16 cellular contexts compared by ENCODE assay signal in genomic region chr10:112775347-112775746, GRCh38.
A peak's percentile ranks its signal among the peaks of the same experiment; 100 is the strongest.
DNase-seq lines count a peak whose midpoint lies in the region; TF ChIP-seq lines count a peak whose summit lies in the region.
"Had no signal": no experiment of that assay in that cellular context is flagged by ENCODE, and none has a peak within 500 bp of the region (broad histone marks: within the 10 kb centered on the region; RNA-seq: fewer than 3 reads in every experiment).

No MANE protein-coding gene starts in this region.

- DNase-seq in AG09319 (ENCODE audit: extremely low read depth, low read depth) (no peak), LoVo (ENCODE audit: low spot score) (peak; percentile 7), esophagus muscularis mucosa (ENCODE audit: extremely low spot score) (peak; percentile 1), mesenchymal stem cell (peak; percentile 27), ascending aorta (ENCODE audit: low spot score in 2 of 2) (no peak), AML-193 (lab: John Stamatoyannopoulos, UW) (no peak), left ventricle myocardium inferior (no peak)
- no peak for DNase-seq in activated CD8-positive, alpha-beta memory T cell treated with anti-CD3 and anti-CD28 coated beads for 24 hours
- DNase-seq: activated naive CD8-positive, alpha-beta T cell treated with anti-CD3 and anti-CD28 coated beads, Interleukin-2, amount 50 U/mL, for 24 hours; activated T-cell treated with anti-CD3 and anti-CD28 coated beads, Interleukin-2, amount 50 U/mL, for 1 hour; psoas muscle; stimulated activated CD4-positive, alpha-beta T cell treated with anti-CD3 and anti-CD28 coated beads, Interleukin-2, amount 100 ng/mL, for 24 hours; upper lobe of left lung had no signal

- H3K4ac ChIP-seq in mesenchymal stem cell (ENCODE audit: low read depth in 1 of 2, low read length in 2 of 2) = no peak overlapping the region

- H3K4me2 ChIP-seq in mesenchymal stem cell (ENCODE audit: low read length, poor library complexity, severe bottlenecking) = no peak overlapping the region

- no peak overlapping the region for H3K9ac ChIP-seq in mesenchymal stem cell (ENCODE audit: low read length)

- TF ChIP-seq EP300 in esophagus muscularis mucosa (IDR thresholded peaks at IDR 0.05) = no peak

- no peak overlapping the region for H2BK120ac ChIP-seq in mesenchymal stem cell (ENCODE audit: low read depth, low read length)

- H2BK15ac ChIP-seq in mesenchymal stem cell (ENCODE audit: low read depth, poor library complexity, severe bottlenecking) = no peak overlapping the region

- no peak overlapping the region for H2BK12ac ChIP-seq in mesenchymal stem cell (ENCODE audit: low read length in 2 of 2)

- no peak overlapping the region for H2AFZ ChIP-seq in mesenchymal stem cell (ENCODE audit: low read depth, low read length)

- H3K27ac ChIP-seq in esophagus muscularis mucosa (replicated peaks in 1 of 4) (no peak overlapping the region), mesenchymal stem cell (ENCODE audit: low read length, poor library complexity, severe bottlenecking) (peak overlapping the region; percentile 50), ascending aorta (no peak overlapping the region), left ventricle myocardium inferior (replicated peaks) (no peak overlapping the region)
- H3K27ac ChIP-seq: C4-2B, gastroesophageal sphincter, psoas muscle, upper lobe of left lung had no signal

- H3K9me3 ChIP-seq in esophagus muscularis mucosa (no peaks in the 10 kb centered on the region), mesenchymal stem cell (ENCODE audit: control insufficient read depth, low read length) (no peaks in the 10 kb centered on the region), ascending aorta (no peaks in the 10 kb centered on the region), left ventricle myocardium inferior (replicated peaks) (no peaks in the 10 kb centered on the region)
- H3K9me3 ChIP-seq: gastroesophageal sphincter, psoas muscle, upper lobe of left lung had no signal

- H2BK5ac ChIP-seq in mesenchymal stem cell (ENCODE audit: low read depth, low read length, poor library complexity, severe bottlenecking) = no peak overlapping the region

- 58% methylated on average over 2 of the region's 2 CpGs for WGBS in esophagus muscularis mucosa
- WGBS in mesenchymal stem cell = 100% methylated on average over 1 of the region's 2 CpGs

- H3K23ac ChIP-seq in mesenchymal stem cell (ENCODE audit: low read length in 2 of 2) = no peak overlapping the region

- no peak overlapping the region for H3K14ac ChIP-seq in mesenchymal stem cell (ENCODE audit: low read length in 2 of 2)

- no peak overlapping the region for H3K18ac ChIP-seq in mesenchymal stem cell (ENCODE audit: low read depth in 1 of 2, low read length in 2 of 2)

- no peak overlapping the region for H4K91ac ChIP-seq in mesenchymal stem cell (ENCODE audit: low read length)

- no peak overlapping the region for H4K8ac ChIP-seq in mesenchymal stem cell (ENCODE audit: low read length)

- intact Hi-C loops in esophagus muscularis mucosa (cut with DNase I) (no loop called here), ascending aorta (cut with DNase I) (no loop called here), left ventricle myocardium inferior (cut with micrococcal nuclease) (no loop called here)

- TF ChIP-seq CTCF in AG09319 (IDR thresholded peaks at IDR 0.05; ENCODE audit: low read depth, low read length) (peak; percentile 52), esophagus muscularis mucosa (IDR thresholded peaks at IDR 0.05) (peak in 1 of 3 experiments; percentile 3), ascending aorta (IDR thresholded peaks at IDR 0.05) (no peak), left ventricle myocardium inferior (IDR thresholded peaks at IDR 0.05; ENCODE audit: borderline replicate concordance) (no peak)

- H3K4me3 ChIP-seq in esophagus muscularis mucosa = no peak overlapping the region
- no peak overlapping the region for H3K4me3 ChIP-seq in mesenchymal stem cell (ENCODE audit: insufficient read depth in 1 of 2, low read depth in 1 of 2, low read length in 2 of 2)
- no peak overlapping the region for H3K4me3 ChIP-seq in ascending aorta
- H3K4me3 ChIP-seq in left ventricle myocardium inferior = no peak overlapping the region
- H3K4me3 ChIP-seq: gastroesophageal sphincter, K562, psoas muscle, upper lobe of left lung had no signal

- H3K4me1 ChIP-seq in esophagus muscularis mucosa (no peaks in the 10 kb centered on the region), mesenchymal stem cell (ENCODE audit: control insufficient read depth, insufficient read depth, low read depth, low read length) (peaks cover 10% of the 10 kb centered on the region), ascending aorta (no peaks in the 10 kb centered on the region), left ventricle myocardium inferior (no peaks in the 10 kb centered on the region)
- H3K4me1 ChIP-seq: gastroesophageal sphincter, psoas muscle had no signal

- H2AK5ac ChIP-seq in mesenchymal stem cell (ENCODE audit: low read length, severe bottlenecking) = no peak overlapping the region

- no peak for TF ChIP-seq POLR2A in esophagus muscularis mucosa (IDR thresholded peaks at IDR 0.05; ENCODE audit: low read depth)

- H3K79me1 ChIP-seq in mesenchymal stem cell (replicated peaks; ENCODE audit: low read length, poor library complexity, severe bottlenecking) = peaks cover 9% of the 10 kb centered on the region

- H3K27me3 ChIP-seq in esophagus muscularis mucosa = no peaks in the 10 kb centered on the region
- no peaks in the 10 kb centered on the region for H3K27me3 ChIP-seq in mesenchymal stem cell (ENCODE audit: control insufficient read depth in 1 of 2, insufficient read depth in 1 of 2, low read length in 2 of 2)
- no peaks in the 10 kb centered on the region for H3K27me3 ChIP-seq in ascending aorta
- H3K27me3 ChIP-seq in left ventricle myocardium inferior (ENCODE audit: low read depth) = no peaks in the 10 kb centered on the region
- H3K27me3 ChIP-seq: gastroesophageal sphincter, upper lobe of left lung had no signal

- H3K36me3 ChIP-seq in esophagus muscularis mucosa (no peaks in the 10 kb centered on the region), mesenchymal stem cell (ENCODE audit: control insufficient read depth in 1 of 2, insufficient read depth in 2 of 2, low read depth in 1 of 2, low read length in 2 of 2) (peaks cover 0 to 4% of the 10 kb centered on the region in 2 experiments), ascending aorta (no peaks in the 10 kb centered on the region), left ventricle myocardium inferior (no peaks in the 10 kb centered on the region)
- H3K36me3 ChIP-seq: gastroesophageal sphincter, upper lobe of left lung had no signal

Comparison
In these comparisons a context has a peak if more than half of its experiments do, and no peak if none do; other contexts are left out.
1. DNase-seq: peak in LoVo (single experiment), esophagus muscularis mucosa (single experiment) and mesenchymal stem cell (single experiment); none in AG09319 (single experiment), ascending aorta (0 of 2), AML-193 (0 of 2), activated CD8-positive, alpha-beta memory T cell treated with anti-CD3 and anti-CD28 coated beads for 24 hours (single experiment) and left ventricle myocardium inferior (single experiment).